ENCODE assay signal across 8 cellular contexts in the genomic region with DNA sequence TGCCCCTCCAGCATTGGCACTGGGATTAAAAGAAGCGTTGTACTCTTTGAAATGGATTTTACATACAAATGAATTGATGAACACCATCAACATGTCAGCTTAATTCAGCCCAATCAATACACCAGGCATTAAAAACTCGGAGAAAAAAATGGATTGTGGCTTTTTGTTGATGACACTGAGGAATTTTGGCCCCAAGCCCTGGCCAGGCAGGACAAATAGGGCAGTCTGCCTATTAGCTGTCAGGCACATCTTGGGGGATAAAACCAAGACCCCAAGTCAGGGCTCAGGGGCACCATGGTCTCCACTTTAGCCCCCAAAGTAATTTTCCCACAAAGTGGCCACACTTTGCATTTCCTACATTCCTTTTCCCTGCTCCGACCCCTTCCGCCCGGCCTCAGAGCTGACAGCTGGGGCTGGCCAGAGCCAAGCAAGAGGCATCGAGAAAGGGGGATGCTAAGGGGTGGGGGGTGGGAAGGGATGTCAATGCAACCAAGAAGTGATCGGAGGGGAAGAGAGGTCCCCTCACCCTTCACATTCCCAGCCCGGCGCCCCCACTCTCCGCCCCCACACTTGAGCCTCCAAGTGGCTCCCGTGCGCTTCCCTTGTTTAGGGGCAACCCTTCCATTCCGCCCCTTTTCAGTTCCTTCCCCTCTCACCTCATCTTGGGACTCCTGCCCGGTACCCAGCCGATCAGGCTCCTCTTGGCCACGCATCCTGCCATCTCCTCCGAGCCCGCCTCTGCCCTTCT.
A peak's percentile ranks its signal among the peaks of the same experiment; 100 is the strongest.
DNase-seq lines count a peak whose midpoint lies in the region; ATAC-seq and TF ChIP-seq lines count a peak whose summit lies in the region.

No MANE protein-coding gene starts in this region.

- H2AFZ ChIP-seq in Loucy (ENCODE audit: low read length), result peak overlapping the region; percentile 100

- no peak for ATAC-seq in GM18858 (IDR thresholded peaks at IDR 0.05; ENCODE audit: unreplicated experiment)
- no peak for ATAC-seq in HG03342 (IDR thresholded peaks at IDR 0.05; ENCODE audit: unreplicated experiment)
- no peak for ATAC-seq in HG02623 (IDR thresholded peaks at IDR 0.05; ENCODE audit: unreplicated experiment)

- H3K27me3 ChIP-seq in Loucy (ENCODE audit: insufficient read depth, low read length, poor library complexity, severe bottlenecking), result peaks cover 15% of the 10 kb centered on the region
- H3K27me3 ChIP-seq in mucosa of rectum (ENCODE audit: control insufficient read depth in 2 of 2, insufficient read depth in 2 of 2, low read length in 2 of 2), result no peaks in the 10 kb centered on the region

- peak overlapping the region; percentile 95 for H3K4me2 ChIP-seq in Loucy (ENCODE audit: low read depth, low read length, poor library complexity, severe bottlenecking)

- H4K20me1 ChIP-seq in Loucy (ENCODE audit: insufficient read depth, low read length, poor library complexity, severe bottlenecking), result no peaks in the 10 kb centered on the region

- no peaks in the 10 kb centered on the region for H3K9me3 ChIP-seq in Loucy (ENCODE audit: insufficient read depth, low read depth, low read length)
- H3K9me3 ChIP-seq in mucosa of rectum (ENCODE audit: control insufficient read depth in 2 of 2, low read length in 2 of 2), result no peaks in the 10 kb centered on the region

- H3K4me3 ChIP-seq in Loucy (ENCODE audit: low read length, poor library complexity, severe bottlenecking) (peak overlapping the region; percentile 79), mucosa of rectum (ENCODE audit: low read length in 2 of 2) (peak overlapping the region; percentile 83 to 84)

- no peak for TF ChIP-seq CTCF in Loucy (conservative IDR thresholded peaks at IDR 0.05; ENCODE audit: low read length)

- no peaks in the 10 kb centered on the region for H3K36me3 ChIP-seq in Loucy (ENCODE audit: insufficient read depth, low read length)
- H3K36me3 ChIP-seq in mucosa of rectum (ENCODE audit: control insufficient read depth in 2 of 2, insufficient read depth in 2 of 2, low read length in 2 of 2), result no peaks in the 10 kb centered on the region

- H3K4me1 ChIP-seq in Loucy (ENCODE audit: insufficient read depth, low read length, poor library complexity, severe bottlenecking) (peaks cover 9% of the 10 kb centered on the region), mucosa of rectum (ENCODE audit: control insufficient read depth in 2 of 2, insufficient read depth in 2 of 2, low read length in 2 of 2) (peaks cover 10 to 19% of the 10 kb centered on the region in 2 donors)

- peak overlapping the region; percentile 52 to 75 for H3K27ac ChIP-seq in mucosa of rectum (ENCODE audit: low read depth in 2 of 2, low read length in 2 of 2)

- DNase-seq in EH (ENCODE audit: low read depth) (peak; percentile 38), cerebellar cortex (ENCODE audit: low spot score) (peak; percentile 35), T1000 (lab: John Stamatoyannopoulos, UW) (no peak)

- no peaks in the 10 kb centered on the region for H3K9me2 ChIP-seq in Loucy (replicated peaks; ENCODE audit: low read depth, low read length)

- peak overlapping the region; percentile 77 for H3K9ac ChIP-seq in Loucy (ENCODE audit: low read depth, low read length, poor library complexity, severe bottlenecking)
- H3K9ac ChIP-seq in mucosa of rectum (ENCODE audit: low read depth in 1 of 2, low read length in 2 of 2), result peak overlapping the region; percentile 70 to 80

- H3K79me2 ChIP-seq in Loucy (ENCODE audit: insufficient read depth, low read length), result no peaks in the 10 kb centered on the region

- no peaks in the 10 kb centered on the region for H3F3A ChIP-seq in Loucy (ENCODE audit: low read depth)
